Comparison of ENCODE assay signal across 8 cellular contexts in genomic region chr11:66114957-66115356, GRCh38. TPM values are rescaled to one million over a fixed set of nuclear protein-coding genes. Genes with fewer than 3 reads are reported as not detected.
DNase-seq lines count a peak whose midpoint lies in the region; ATAC-seq and TF ChIP-seq lines count a peak whose summit lies in the region.
"Not testable (repeated sequence)": the region's sequence is repeated elsewhere in the genome, so short reads cannot be mapped to it uniquely, and the experiment has no call there.

No MANE protein-coding gene starts in this region.

- peak overlapping the region; percentile 60 for H3K4me2 ChIP-seq in MM.1S (ENCODE audit: low read depth, low read length)
- H3K4me2 ChIP-seq in skeletal muscle satellite cell (ENCODE audit: low read length), result peak overlapping the region; percentile 67

- H3K9me3 Mint-ChIP-seq in CD8-positive, alpha-beta memory T cell; WTC11; activated T-helper 1 cell treated with anti-CD3 and anti-CD28 coated beads, Interleukin-12 subunit alpha, Interleukin-12 subunit beta, Interleukin-2, Interleukin-4 antibody, amounts not matched to agents 30 ng/mL and 10 ng/mL and 1 ng/mL, durations not matched to agents 14 hours and 24 hours and 36 hours: not testable (repeated sequence)

- H3K36me3 ChIP-seq in CD8-positive, alpha-beta memory T cell (ENCODE audit: insufficient read depth, low read length); MM.1S (replicated peaks; ENCODE audit: insufficient read depth, low read length); brain microvascular endothelial cell (replicated peaks); mucosa of rectum (ENCODE audit: control insufficient read depth in 2 of 2, insufficient read depth in 2 of 2, low read length in 2 of 2); skeletal muscle satellite cell (ENCODE audit: insufficient read depth, low read length); upper lobe of right lung: not testable (repeated sequence)

- H3K4me3 Mint-ChIP-seq in CD8-positive, alpha-beta memory T cell, result peak overlapping the region; percentile 29 to 79 (median 71)
- not testable (repeated sequence) for H3K4me3 Mint-ChIP-seq in WTC11
- H3K4me3 Mint-ChIP-seq in activated T-helper 1 cell treated with anti-CD3 and anti-CD28 coated beads, Interleukin-12 subunit alpha, Interleukin-12 subunit beta, Interleukin-2, Interleukin-4 antibody, amounts not matched to agents 30 ng/mL and 10 ng/mL and 1 ng/mL, durations not matched to agents 14 hours and 24 hours and 36 hours, result peak overlapping the region; percentile 62

- peak overlapping the region; percentile 57 to 96 (median 82) for H3K27ac Mint-ChIP-seq in CD8-positive, alpha-beta memory T cell
- 0 out of 2 replicates have a peak overlapping the region, but pooled peaks have one; percentile 7 for H3K27ac Mint-ChIP-seq in WTC11
- peak overlapping the region; percentile 88 for H3K27ac Mint-ChIP-seq in activated T-helper 1 cell treated with anti-CD3 and anti-CD28 coated beads, Interleukin-12 subunit alpha, Interleukin-12 subunit beta, Interleukin-2, Interleukin-4 antibody, amounts not matched to agents 30 ng/mL and 10 ng/mL and 1 ng/mL, durations not matched to agents 14 hours and 24 hours and 36 hours

- not testable (repeated sequence) for H3K27me3 ChIP-seq in CD8-positive, alpha-beta memory T cell (ENCODE audit: insufficient read depth, low read length, poor library complexity, severe bottlenecking); MM.1S (replicated peaks; ENCODE audit: insufficient read depth, low read length); brain microvascular endothelial cell (replicated peaks); mucosa of rectum (ENCODE audit: control insufficient read depth in 2 of 2, insufficient read depth in 2 of 2, low read length in 2 of 2); skeletal muscle satellite cell (ENCODE audit: control insufficient read depth, insufficient read depth, low read length); upper lobe of right lung

- not testable (repeated sequence) for H3K36me3 Mint-ChIP-seq in CD8-positive, alpha-beta memory T cell; WTC11; activated T-helper 1 cell treated with anti-CD3 and anti-CD28 coated beads, Interleukin-12 subunit alpha, Interleukin-12 subunit beta, Interleukin-2, Interleukin-4 antibody, amounts not matched to agents 30 ng/mL and 10 ng/mL and 1 ng/mL, durations not matched to agents 14 hours and 24 hours and 36 hours (ENCODE audit: low read depth)

- POLR2A ChIA-PET in CD8-positive, alpha-beta memory T cell (lab: Charles Lee), result interaction anchor here (0.6 to 4.6 kb wide), 8 partner anchors 14 to 224 kb away, joined by 3 to 36 read pairs (median 6); partner anchors contain the start of genes CCDC85B and PACS1
- POLR2A ChIA-PET in WTC11 (lab: Charles Lee), result not testable (repeated sequence)

- DNase-seq in CD8-positive, alpha-beta memory T cell; MM.1S; WTC11 (ENCODE audit: low spot score); activated T-helper 1 cell treated with anti-CD3 and anti-CD28 coated beads, Interleukin-12 subunit alpha, Interleukin-12 subunit beta, Interleukin-2, Interleukin-4 antibody, amounts not matched to agents 30 ng/mL and 10 ng/mL and 1 ng/mL, durations not matched to agents 14 hours and 24 hours and 36 hours (ENCODE audit: low spot score); brain microvascular endothelial cell; upper lobe of right lung: not testable (repeated sequence)

- H3K4me3 ChIP-seq in CD8-positive, alpha-beta memory T cell (ENCODE audit: low read length), result peak overlapping the region; percentile 33
- H3K4me3 ChIP-seq in MM.1S (ENCODE audit: low read length), result peak overlapping the region; percentile 16; the same call in 1 of the 2 replicates
- H3K4me3 ChIP-seq in brain microvascular endothelial cell (ENCODE audit: low read depth, low read length); mucosa of rectum (ENCODE audit: low read length in 2 of 2); skeletal muscle satellite cell (ENCODE audit: low read length); upper lobe of right lung: not testable (repeated sequence)

- not testable (repeated sequence) for ATAC-seq in WTC11, upper lobe of right lung

- TF ChIP-seq CTCF in MM.1S (IDR thresholded peaks at IDR 0.05; ENCODE audit: low read length); WTC11 (IDR thresholded peaks at IDR 0.05); brain microvascular endothelial cell (IDR thresholded peaks at IDR 0.05; ENCODE audit: low read depth, low read length, missing control alignments); upper lobe of right lung (IDR thresholded peaks at IDR 0.05): not testable (repeated sequence)

- peaks cover 86 to 99% (median 97%) of the 10 kb centered on the region in 3 donors for H3K4me1 Mint-ChIP-seq in CD8-positive, alpha-beta memory T cell
- H3K4me1 Mint-ChIP-seq in WTC11, result peaks cover 53% of the 10 kb centered on the region
- peaks cover 73% of the 10 kb centered on the region for H3K4me1 Mint-ChIP-seq in activated T-helper 1 cell treated with anti-CD3 and anti-CD28 coated beads, Interleukin-12 subunit alpha, Interleukin-12 subunit beta, Interleukin-2, Interleukin-4 antibody, amounts not matched to agents 30 ng/mL and 10 ng/mL and 1 ng/mL, durations not matched to agents 14 hours and 24 hours and 36 hours (ENCODE audit: low read depth)

- not testable (repeated sequence) for H2AFZ ChIP-seq in MM.1S (ENCODE audit: low read length)

- H3K9me3 ChIP-seq in CD8-positive, alpha-beta memory T cell (ENCODE audit: low read length); MM.1S (replicated peaks; ENCODE audit: insufficient read depth, low read length); mucosa of rectum (ENCODE audit: control insufficient read depth in 2 of 2, low read length in 2 of 2); skeletal muscle satellite cell (replicated peaks; ENCODE audit: low read length); upper lobe of right lung: not testable (repeated sequence)

- peaks cover 88% of the 10 kb centered on the region for H3K4me1 ChIP-seq in CD8-positive, alpha-beta memory T cell (ENCODE audit: insufficient read depth, low read length)
- H3K4me1 ChIP-seq in MM.1S (ENCODE audit: low read length) (peaks cover 28% of the 10 kb centered on the region), mucosa of rectum (ENCODE audit: control insufficient read depth in 2 of 2, insufficient read depth in 2 of 2, low read length in 2 of 2) (peaks cover 13 to 19% of the 10 kb centered on the region in 2 donors), skeletal muscle satellite cell (ENCODE audit: control insufficient read depth, insufficient read depth, low read length) (peaks cover 79% of the 10 kb centered on the region), upper lobe of right lung (peaks cover 61% of the 10 kb centered on the region)

- CTCF ChIA-PET in CD8-positive, alpha-beta memory T cell (lab: Charles Lee), result interaction anchor here (0.8 to 6.6 kb wide), 11 partner anchors 11 to 144 kb away, joined by 3 to 67 read pairs (median 7); partner anchors contain the start of gene PACS1
- CTCF ChIA-PET in WTC11 (lab: Charles Lee), result interaction anchor here (0.6 to 1.5 kb wide), 3 partner anchors 19 to 71 kb away, joined by 3 to 4 read pairs (median 4); no protein-coding TSS in a partner anchor

- H3K9ac ChIP-seq in MM.1S (ENCODE audit: low read length); mucosa of rectum (ENCODE audit: low read depth in 1 of 2, low read length in 2 of 2): not testable (repeated sequence)
- H3K9ac ChIP-seq in skeletal muscle satellite cell (ENCODE audit: low read depth, low read length), result peak overlapping the region; percentile 21

- in situ Hi-C loops in brain microvascular endothelial cell (cut with HindIII; ENCODE audit: low pct_ligation_motif_present, low sequenced_read_pairs), result not testable (repeated sequence)

- intact Hi-C loops in activated T-helper 1 cell treated with anti-CD3 and anti-CD28 coated beads, Interleukin-12 subunit alpha, Interleukin-12 subunit beta, Interleukin-2, Interleukin-4 antibody, amounts not matched to agents 30 ng/mL and 10 ng/mL and 1 ng/mL, durations not matched to agents 14 hours and 24 hours and 36 hours (cut with micrococcal nuclease); upper lobe of right lung (cut with DNase I): not testable (repeated sequence)

- not testable (repeated sequence) for H3K27me3 Mint-ChIP-seq in CD8-positive, alpha-beta memory T cell; WTC11 (ENCODE audit: low read depth); activated T-helper 1 cell treated with anti-CD3 and anti-CD28 coated beads, Interleukin-12 subunit alpha, Interleukin-12 subunit beta, Interleukin-2, Interleukin-4 antibody, amounts not matched to agents 30 ng/mL and 10 ng/mL and 1 ng/mL, durations not matched to agents 14 hours and 24 hours and 36 hours (ENCODE audit: insufficient read depth)

- peaks cover 12% of the 10 kb centered on the region for H3F3A ChIP-seq in MM.1S (ENCODE audit: insufficient read depth, low read length)

- H3K27ac ChIP-seq in CD8-positive, alpha-beta memory T cell (ENCODE audit: low read depth, low read length), result peak overlapping the region; percentile 5
- H3K27ac ChIP-seq in MM.1S (ENCODE audit: low read length), result peak overlapping the region; percentile 35; the same call in 1 of the 2 replicates
- H3K27ac ChIP-seq in brain microvascular endothelial cell, result peak overlapping the region; percentile 92
- peak overlapping the region; percentile 42 to 66 for H3K27ac ChIP-seq in mucosa of rectum (ENCODE audit: low read depth in 2 of 2, low read length in 2 of 2)
- H3K27ac ChIP-seq in upper lobe of right lung, result peak overlapping the region; percentile 45

- peaks cover 18% of the 10 kb centered on the region for H3K79me2 ChIP-seq in MM.1S (ENCODE audit: low read length)

- H3K9me2 ChIP-seq in MM.1S (replicated peaks; ENCODE audit: insufficient read depth, low read length), result not testable (repeated sequence)

- not testable (repeated sequence) for H4K20me1 ChIP-seq in MM.1S (ENCODE audit: insufficient read depth, low read length)

RNA-seq across cellular contexts. Expression of gene PACS1, which starts 44.9 kb away (rescaled TPM):
- total RNA-seq in CD8-positive, alpha-beta memory T cell, result 10 to 100 TPM; 73.3 to 77.4 TPM
- 86.1 TPM for polyA plus RNA-seq in CD8-positive, alpha-beta memory T cell
- total RNA-seq in WTC11 (2021) (30.1 to 34.8 TPM (median 30.9 TPM) in 3 replicates), upper lobe of right lung (55.9 TPM)
- total RNA-seq in activated T-helper 1 cell treated with anti-CD3 and anti-CD28 coated beads, Interleukin-12 subunit alpha, Interleukin-12 subunit beta, Interleukin-2, Interleukin-4 antibody, amounts not matched to agents 30 ng/mL and 10 ng/mL and 1 ng/mL, durations not matched to agents 14 hours and 24 hours and 36 hours, result 80.4 and 89.5 TPM in 2 replicates
- 16.4 and 17.0 TPM in 2 replicates for total RNA-seq in skeletal muscle satellite cell (2012; rRNA removed)

Comparison
In these comparisons a context has a peak if more than half of its experiments do, and no peak if none do; other contexts are left out.
1. H3K27ac ChIP-seq: peak in every context shown above with its lines; median percentile 92 in brain microvascular endothelial cell; 54 in mucosa of rectum; 45 in upper lobe of right lung; 35 in MM.1S; 5 in CD8-positive, alpha-beta memory T cell.
2. H3K27ac Mint-ChIP-seq: peak in every context shown above with its lines; median percentile 88 in activated T-helper 1 cell treated with anti-CD3 and anti-CD28 coated beads, Interleukin-12 subunit alpha, Interleukin-12 subunit beta, Interleukin-2, Interleukin-4 antibody, amounts not matched to agents 30 ng/mL and 10 ng/mL and 1 ng/mL, durations not matched to agents 14 hours and 24 hours and 36 hours; 82 in CD8-positive, alpha-beta memory T cell; 7 in WTC11.